ENCODE assay signal across 18 cellular contexts in genomic region chr22:45127866-45128265, GRCh38. TPM values are rescaled to one million over a fixed set of nuclear protein-coding genes. Genes with fewer than 3 reads are reported as not detected.
DNase-seq lines count a peak whose midpoint lies in the region; ATAC-seq and TF ChIP-seq lines count a peak whose summit lies in the region.
"Had no signal": no experiment of that assay in that cellular context is flagged by ENCODE, and none has a peak within 500 bp of the region (broad histone marks: within the 10 kb centered on the region; RNA-seq: fewer than 3 reads in every experiment).

No MANE protein-coding gene starts in this region.

- POLR2A ChIA-PET in activated CD4-positive, alpha-beta memory T cell treated with anti-CD3 and anti-CD28 coated beads for 36 hours (lab: Charles Lee): no interaction called here

- TF ChIP-seq CTCF in CD14-positive monocyte (IDR thresholded peaks at IDR 0.05) (no peak), choroid plexus epithelial cell (conservative IDR thresholded peaks at IDR 0.05; ENCODE audit: low read depth, low read length) (no peak)

- no peak overlapping the region for H3K4me2 ChIP-seq in mesenchymal stem cell (ENCODE audit: low read length, poor library complexity, severe bottlenecking)

- DNase-seq in CD14-positive monocyte (ENCODE audit: low spot score) (no peak), HT1080 (ENCODE audit: low read depth) (peak; percentile 88), choroid plexus epithelial cell (ENCODE audit: low read depth) (peak; percentile 28), mesenchymal stem cell (peak; percentile 66), putamen (ENCODE audit: low spot score) (no peak), NCI-H345 (lab: John Stamatoyannopoulos, UW) (no peak)
- DNase-seq in activated CD4-positive, alpha-beta memory T cell treated with anti-CD3 and anti-CD28 coated beads for 36 hours: no peak
- DNase-seq: activated CD4-positive, CD25-positive, alpha-beta regulatory T cell; activated naive CD4-positive, alpha-beta T cell treated with anti-CD3 and anti-CD28 coated beads, Interleukin-2, amount 50 U/mL, for 16 hours; CD4-positive, CD25-positive, alpha-beta regulatory T cell; head of caudate nucleus; KBM-7; kidney glomerular epithelial cell; NCI-H1417 treated with DMSO at 0.1 percent for 48 hours; NCI-H226; pancreas; stimulated activated naive CD4-positive, alpha-beta T cell treated with Interleukin-2 at 50 U/mL for 16 hours had no signal

- H3K27ac Mint-ChIP-seq in CD14-positive monocyte: peak overlapping the region in 4 of 7 donors; percentile 40 to 79 (median 56)
- H3K27ac Mint-ChIP-seq in activated CD4-positive, alpha-beta memory T cell treated with anti-CD3 and anti-CD28 coated beads for 36 hours: no peak overlapping the region

- no peak overlapping the region for H3K9ac ChIP-seq in mesenchymal stem cell (ENCODE audit: low read length)

- peak overlapping the region; percentile 21 to 49 for H3K18ac ChIP-seq in mesenchymal stem cell (ENCODE audit: low read depth in 1 of 2, low read length in 2 of 2)

- peaks cover 0 to 1% (median 0%) of the 10 kb centered on the region in 7 donors for H3K9me3 Mint-ChIP-seq in CD14-positive monocyte
- no peaks in the 10 kb centered on the region for H3K9me3 Mint-ChIP-seq in activated CD4-positive, alpha-beta memory T cell treated with anti-CD3 and anti-CD28 coated beads for 36 hours

- peaks cover 7 to 11% of the 10 kb centered on the region in 2 experiments for H3K36me3 ChIP-seq in mesenchymal stem cell (ENCODE audit: control insufficient read depth in 1 of 2, insufficient read depth in 2 of 2, low read depth in 1 of 2, low read length in 2 of 2)
- H3K36me3 ChIP-seq: pancreas had no signal

- peaks cover 54% of the 10 kb centered on the region for H3K4me1 Mint-ChIP-seq in CD14-positive monocyte
- H3K4me1 Mint-ChIP-seq in activated CD4-positive, alpha-beta memory T cell treated with anti-CD3 and anti-CD28 coated beads for 36 hours (ENCODE audit: low read depth): peaks cover 24% of the 10 kb centered on the region

- H2BK12ac ChIP-seq in mesenchymal stem cell (ENCODE audit: low read length in 2 of 2): no peak overlapping the region

- H3K27me3 Mint-ChIP-seq in CD14-positive monocyte (ENCODE audit: low read depth in 3 of 3): peaks cover 0 to 2% (median 0%) of the 10 kb centered on the region in 3 donors
- H3K27me3 Mint-ChIP-seq in activated CD4-positive, alpha-beta memory T cell treated with anti-CD3 and anti-CD28 coated beads for 36 hours: peaks cover 3% of the 10 kb centered on the region

- H3K4me3 Mint-ChIP-seq in CD14-positive monocyte: no peak overlapping the region
- no peak overlapping the region for H3K4me3 Mint-ChIP-seq in activated CD4-positive, alpha-beta memory T cell treated with anti-CD3 and anti-CD28 coated beads for 36 hours
- H3K4me3 Mint-ChIP-seq: CD4-positive, CD25-positive, alpha-beta regulatory T cell had no signal

- no peak overlapping the region for H2BK15ac ChIP-seq in mesenchymal stem cell (ENCODE audit: low read depth, poor library complexity, severe bottlenecking)

- peaks cover 5% of the 10 kb centered on the region for H3K4me1 ChIP-seq in mesenchymal stem cell (ENCODE audit: control insufficient read depth, insufficient read depth, low read depth, low read length)
- H3K4me1 ChIP-seq: pancreas had no signal

- no peak overlapping the region for H2BK5ac ChIP-seq in mesenchymal stem cell (ENCODE audit: low read depth, low read length, poor library complexity, severe bottlenecking)

- no peaks in the 10 kb centered on the region for H3K9me3 ChIP-seq in mesenchymal stem cell (ENCODE audit: control insufficient read depth, low read length)
- H3K9me3 ChIP-seq: pancreas had no signal

- peak overlapping the region; percentile 36 for H4K8ac ChIP-seq in mesenchymal stem cell (ENCODE audit: low read length)

- no peak for ATAC-seq in activated CD4-positive, CD25-positive, alpha-beta regulatory T cell treated with anti-CD3 and anti-CD28 coated beads, Interleukin-2, amount 50 U/mL, for 24 hours
- ATAC-seq: pancreas had no signal

- no peak overlapping the region for H4K91ac ChIP-seq in mesenchymal stem cell (ENCODE audit: low read length)

- H3K36me3 Mint-ChIP-seq in CD14-positive monocyte: peaks cover 9 to 12% of the 10 kb centered on the region in 2 donors
- H3K36me3 Mint-ChIP-seq in activated CD4-positive, alpha-beta memory T cell treated with anti-CD3 and anti-CD28 coated beads for 36 hours: peaks cover 8% of the 10 kb centered on the region

- no peak overlapping the region for H2AK5ac ChIP-seq in mesenchymal stem cell (ENCODE audit: low read length, severe bottlenecking)

- intact Hi-C loops in CD14-positive monocyte (cut with micrococcal nuclease): no loop called here
- intact Hi-C loops in activated CD4-positive, alpha-beta memory T cell treated with anti-CD3 and anti-CD28 coated beads for 36 hours (cut with micrococcal nuclease): loop anchor here (5.0 kb wide), 1 partner anchor 34 kb away; the partner anchor contains the start of gene NUP50

- no peak overlapping the region for H3K4me3 ChIP-seq in choroid plexus epithelial cell (ENCODE audit: low read depth, low read length)
- no peak overlapping the region for H3K4me3 ChIP-seq in mesenchymal stem cell (ENCODE audit: insufficient read depth in 1 of 2, low read depth in 1 of 2, low read length in 2 of 2)
- H3K4me3 ChIP-seq: pancreas had no signal

- no peak overlapping the region for H3K14ac ChIP-seq in mesenchymal stem cell (ENCODE audit: low read length in 2 of 2)

- no peak overlapping the region for H3K23ac ChIP-seq in mesenchymal stem cell (ENCODE audit: low read length in 2 of 2)

- 44% methylated on average over 2 of the region's 3 CpGs for WGBS in mesenchymal stem cell

- CTCF ChIA-PET in activated CD4-positive, alpha-beta memory T cell treated with anti-CD3 and anti-CD28 coated beads for 36 hours (lab: Charles Lee): interaction anchor here (0.5 to 1.1 kb wide), 2 partner anchors 37 to 160 kb away, joined by 3 read pairs; no protein-coding TSS in a partner anchor

- H3K79me1 ChIP-seq in mesenchymal stem cell (replicated peaks; ENCODE audit: low read length, poor library complexity, severe bottlenecking): no peaks in the 10 kb centered on the region

- H2BK120ac ChIP-seq in mesenchymal stem cell (ENCODE audit: low read depth, low read length): no peak overlapping the region

- no peak overlapping the region for H3K27ac ChIP-seq in mesenchymal stem cell (ENCODE audit: low read length, poor library complexity, severe bottlenecking)
- H3K27ac ChIP-seq: pancreas had no signal

- H3K4ac ChIP-seq in mesenchymal stem cell (ENCODE audit: low read depth in 1 of 2, low read length in 2 of 2): peak overlapping the region in 1 of 2 experiments; percentile 49

- H2AFZ ChIP-seq in mesenchymal stem cell (ENCODE audit: low read depth, low read length): no peak overlapping the region

- H3K27me3 ChIP-seq in mesenchymal stem cell (ENCODE audit: control insufficient read depth in 1 of 2, insufficient read depth in 1 of 2, low read length in 2 of 2): peaks cover 0 to 9% of the 10 kb centered on the region in 2 experiments
- H3K27me3 ChIP-seq: pancreas had no signal

RNA-seq across cellular contexts. Expression of gene NUP50, which starts 35.9 kb away (rescaled TPM):
- polyA plus RNA-seq in CD14-positive monocyte: 10 to 100 TPM; 23.4 to 28.4 TPM
- 124 and 160 TPM in 2 replicates for total RNA-seq in HT1080 (2014; rRNA removed; shearing (Covaris generic))
- polyA plus RNA-seq in HT1080 (2015; cell fraction: cytosol; rRNA removed): 55.6 and 61.8 TPM in 2 replicates
- polyA plus RNA-seq in HT1080 (2015; cell fraction: nucleus; rRNA removed): 76.3 and 84.0 TPM in 2 replicates
- 31.3 TPM for polyA plus RNA-seq in mesenchymal stem cell (2013, experiment 1 of 2)
- polyA plus RNA-seq in mesenchymal stem cell (2013, experiment 2 of 2): 31.6 TPM
- total RNA-seq in activated CD4-positive, alpha-beta memory T cell treated with anti-CD3 and anti-CD28 coated beads for 36 hours: 100 to 1,000 TPM; 150 to 156 TPM

Comparison
In these comparisons a context has a peak if more than half of its experiments do, and no peak if none do; other contexts are left out.
1. DNase-seq: peak in HT1080 (single experiment), choroid plexus epithelial cell (single experiment) and mesenchymal stem cell (single experiment); none in CD14-positive monocyte (single experiment), putamen (single experiment), NCI-H345 (single experiment) and activated CD4-positive, alpha-beta memory T cell treated with anti-CD3 and anti-CD28 coated beads for 36 hours (single experiment).